Comparison of ENCODE assay signal across 30 cellular contexts in the genomic region with DNA sequence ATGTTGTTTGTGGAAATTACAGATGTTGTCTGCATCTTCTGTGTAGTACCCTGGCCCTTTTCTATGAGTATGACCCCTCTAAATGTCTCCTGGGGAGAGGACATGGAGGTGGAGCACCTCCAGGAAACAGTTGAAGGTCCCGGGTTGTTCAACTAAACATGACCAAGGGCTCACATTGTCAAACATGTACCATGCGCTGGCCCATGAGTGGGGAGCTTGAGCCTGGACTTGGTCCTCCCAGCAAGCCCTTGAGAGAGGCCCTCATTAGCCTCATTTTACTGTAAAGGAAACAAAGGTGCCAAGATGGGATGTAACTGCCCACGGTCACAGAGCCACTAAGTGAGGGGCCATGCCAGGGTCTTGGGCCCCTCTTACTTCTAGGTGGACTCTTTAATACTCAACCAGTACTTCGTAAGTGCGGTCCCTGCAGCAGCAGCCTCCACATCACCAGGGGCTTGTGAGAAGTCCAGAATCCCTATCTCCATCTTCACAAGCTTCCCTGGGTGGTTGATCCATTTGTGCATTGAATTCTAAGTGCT. TPM values are rescaled to one million over a fixed set of nuclear protein-coding genes. Genes with fewer than 3 reads are reported as not detected.
"Had no signal": no experiment of that assay in that cellular context is flagged by ENCODE, and none has a peak within 500 bp of the region (broad histone marks: within the 10 kb centered on the region; RNA-seq: fewer than 3 reads in every experiment).

No MANE protein-coding gene starts in this region.

- H3K27me3 Mint-ChIP-seq: natural killer cell treated with Interleukin-12 subunit alpha and Interleukin-12 subunit beta and Interleukin-15 and Interleukin-18, amount 100 ng/mL, for 72 hours had no signal

- ATAC-seq: foreskin keratinocyte; gastroesophageal sphincter; heart left ventricle; left colon; lower lobe of right lung; mucosa of descending colon; natural killer cell treated with Interleukin-12 subunit alpha and Interleukin-12 subunit beta and Interleukin-15 and Interleukin-18, amount 100 ng/mL, for 72 hours; stimulated activated memory B cell treated with anti-CD40 and anti-IgM and Interleukin-4, amounts not matched to agents 10 μg/mL and 1 μg/mL and 100 μg/mL, for 72 hours; stimulated activated naive CD8-positive, alpha-beta T cell treated with anti-CD3 and anti-CD28 coated beads, Interleukin-15, Interleukin-2, amounts not matched to agents 100 U/mL and 50 U/mL, for 24 hours; upper lobe of right lung had no signal

- H3K4me3 ChIP-seq: esophagus muscularis mucosa, gastroesophageal sphincter, heart left ventricle, left ventricle myocardium inferior, lower lobe of right lung, mucosa of descending colon, sigmoid colon, thoracic aorta, tibial nerve, upper lobe of right lung, uterus had no signal

- H3K9me3 ChIP-seq: esophagus muscularis mucosa, gastroesophageal sphincter, heart left ventricle, left ventricle myocardium inferior, lower lobe of right lung, mucosa of descending colon, neutrophil, sigmoid colon, thoracic aorta, tibial nerve, upper lobe of right lung, uterus had no signal

- H3K27ac Mint-ChIP-seq: natural killer cell treated with Interleukin-12 subunit alpha and Interleukin-12 subunit beta and Interleukin-15 and Interleukin-18, amount 100 ng/mL, for 72 hours; progenitor cell of endocrine pancreas; stimulated activated memory B cell treated with anti-CD40 and anti-IgM and Interleukin-4, amounts not matched to agents 10 μg/mL and 1 μg/mL and 100 μg/mL, for 72 hours had no signal

- H3K36me3 ChIP-seq: gastroesophageal sphincter, lower lobe of right lung, neutrophil, sigmoid colon, thoracic aorta, tibial nerve, upper lobe of right lung, uterus had no signal

- H3K27ac ChIP-seq: esophagus muscularis mucosa, foreskin keratinocyte, gastroesophageal sphincter, heart left ventricle, left ventricle myocardium inferior, lower lobe of right lung, neutrophil, parathyroid adenoma, sigmoid colon, thoracic aorta, tibial nerve, upper lobe of right lung, uterus had no signal

- H3K4me3 Mint-ChIP-seq: natural killer cell treated with Interleukin-12 subunit alpha and Interleukin-12 subunit beta and Interleukin-15 and Interleukin-18, amount 100 ng/mL, for 72 hours; neural crest cell; stimulated activated memory B cell treated with anti-CD40 and anti-IgM and Interleukin-4, amounts not matched to agents 10 μg/mL and 1 μg/mL and 100 μg/mL, for 72 hours had no signal

- H3K27me3 ChIP-seq: esophagus muscularis mucosa, foreskin keratinocyte, gastroesophageal sphincter, heart left ventricle, neutrophil, sigmoid colon, tibial nerve, upper lobe of right lung, uterus had no signal

- DNase-seq: effector memory CD4-positive, alpha-beta T cell; foreskin keratinocyte; hippocampal formation; islet precursor cell; kidney glomerular epithelial cell; left colon; left ventricle myocardium inferior; lower lobe of right lung; mucosa of descending colon; naive B cell; stimulated activated CD4-positive, alpha-beta T cell treated with anti-CD3 and anti-CD28 coated beads, Interleukin-4, amount 100 ng/mL, for 4 hours; stimulated activated naive CD8-positive, alpha-beta T cell treated with anti-CD3 and anti-CD28 coated beads, Interleukin-15, Interleukin-2, amounts not matched to agents 100 U/mL and 50 U/mL, for 24 hours; upper lobe of right lung; uterus had no signal

- H3K4me1 ChIP-seq: esophagus muscularis mucosa, foreskin keratinocyte, gastroesophageal sphincter, lower lobe of right lung, sigmoid colon, tibial nerve, upper lobe of right lung, uterus had no signal

RNA-seq across cellular contexts. Expression of a gene that starts 31.2 kb away (rescaled TPM):
- total RNA-seq: endothelial cell of umbilical vein; epithelial cell of proximal tubule; fibroblast of lung; foreskin keratinocyte; left colon; lower lobe of right lung; natural killer cell treated with Interleukin-12 subunit alpha and Interleukin-12 subunit beta and Interleukin-15 and Interleukin-18, amount 100 ng/mL, for 72 hours; neural crest cell; omental fat pad; progenitor cell of endocrine pancreas; sigmoid colon; upper lobe of right lung; uterus had no signal
